In genomic region chr5:127031863-127032232, GRCh38 we compare ENCODE assay signal across 13 cellular contexts. TPM values are rescaled to one million over a fixed set of nuclear protein-coding genes. Genes with fewer than 3 reads are reported as not detected.
DNase-seq lines count a peak whose midpoint lies in the region; ATAC-seq, FAIRE-seq and TF ChIP-seq lines count a peak whose summit lies in the region.
"Had no signal": no experiment of that assay in that cellular context is flagged by ENCODE, and none has a peak within 500 bp of the region (broad histone marks: within the 10 kb centered on the region; RNA-seq: fewer than 3 reads in every experiment).

No MANE protein-coding gene starts in this region.

- H3K14ac ChIP-seq in H1 (ENCODE audit: insufficient read length) = no peak overlapping the region

- no peak overlapping the region for H2AK5ac ChIP-seq in H1 (ENCODE audit: low read depth, low read length)

- H3K4me1 ChIP-seq in H1 (replicated peaks in 1 of 4; ENCODE audit: control insufficient read depth in 3 of 4, insufficient read depth in 4 of 4, low read length in 3 of 4) (peaks cover 0 to 9% (median 6%) of the 10 kb centered on the region in 4 experiments; a peak in 4 of 7 replicates), thoracic aorta (ENCODE audit: control insufficient read depth in 1 of 2, low read depth in 2 of 2) (peaks cover 0 to 10% of the 10 kb centered on the region in 2 donors)

- no peak overlapping the region for H4K91ac ChIP-seq in H1 (replicated peaks; ENCODE audit: insufficient read length, low read length)

- no peak overlapping the region for H4K8ac ChIP-seq in H1 (ENCODE audit: extremely low read depth, insufficient read depth, low read length)

- no peak overlapping the region for H3K23ac ChIP-seq in H1 (ENCODE audit: insufficient read length)

- H3K9me3 ChIP-seq in H1 (ENCODE audit: insufficient read depth in 2 of 2, low read depth in 1 of 2, low read length in 1 of 2) (no peaks in the 10 kb centered on the region), thoracic aorta (no peaks in the 10 kb centered on the region)
- H3K9me3 ChIP-seq: esophagus squamous epithelium had no signal

- H2BK20ac ChIP-seq in H1 (ENCODE audit: low read length) = no peak overlapping the region

- no peak overlapping the region for H3K56ac ChIP-seq in H1 (replicated peaks; ENCODE audit: insufficient read length, low read depth, low read length)

- no peak for TF ChIP-seq RAD21 in H1 (IDR thresholded peaks at IDR 0.05 in 1 of 2, conservative IDR thresholded peaks at IDR 0.05 in 1 of 2; ENCODE audit: low read depth in 2 of 2, low read length in 2 of 2)

- peaks cover 17% of the 10 kb centered on the region for H3K4me1 Mint-ChIP-seq in activated naive CD4-positive, alpha-beta T cell treated with anti-CD3 and anti-CD28 coated beads, Interleukin-2, amount 10 ng/mL, durations not matched to agents 7 days and 5 days

- no peaks in the 10 kb centered on the region for H3K36me3 ChIP-seq in H1 (ENCODE audit: control insufficient read depth in 2 of 4, insufficient read depth in 4 of 4, low read length in 3 of 4)
- no peaks in the 10 kb centered on the region for H3K36me3 ChIP-seq in thoracic aorta
- H3K36me3 ChIP-seq: cardiac muscle cell, esophagus squamous epithelium, SJSA1 had no signal

- H4K5ac ChIP-seq in H1 (ENCODE audit: insufficient read length, low read depth, low read length) = no peak overlapping the region

- peaks cover 54% of the 10 kb centered on the region for H3K27me3 Mint-ChIP-seq in activated naive CD4-positive, alpha-beta T cell treated with anti-CD3 and anti-CD28 coated beads, Interleukin-2, amount 10 ng/mL, durations not matched to agents 7 days and 5 days

- TF ChIP-seq CTCF in NB4 (IDR thresholded peaks at IDR 0.05; ENCODE audit: low read depth, low read length) (no peak), H1 (IDR thresholded peaks at IDR 0.05; ENCODE audit: control extremely low read depth in 1 of 3, insufficient read depth in 1 of 3, low read depth in 1 of 3, low read length in 3 of 3) (no peak), thoracic aorta (IDR thresholded peaks at IDR 0.05) (no peak)

- POLR2A ChIA-PET in H1 (lab: Charles Lee; ENCODE audit: partially characterized antibody) = interaction anchor here (0.8 kb wide), 1 partner anchor 17 kb away, joined by 3 read pairs; no protein-coding TSS in a partner anchor

- TF ChIP-seq POLR2A in NB4 (IDR thresholded peaks at IDR 0.05; ENCODE audit: extremely low read depth, insufficient read length) (no peak), H1 (IDR thresholded peaks at IDR 0.05; ENCODE audit: control extremely low read depth in 1 of 2, low read depth in 2 of 2, low read length in 2 of 2) (no peak)

- TF ChIP-seq EP300 in H1 (IDR thresholded peaks at IDR 0.05; ENCODE audit: borderline replicate concordance in 1 of 2, low read depth in 2 of 2, low read length in 2 of 2) = no peak

- H4K20me1 ChIP-seq in H1 (replicated peaks in 1 of 2; ENCODE audit: control insufficient read depth in 1 of 2, insufficient read depth in 2 of 2, low read length in 2 of 2) = peaks cover 0 to 7% of the 10 kb centered on the region in 2 experiments

- CTCF ChIA-PET in activated naive CD4-positive, alpha-beta T cell treated with anti-CD3 and anti-CD28 coated beads, Interleukin-2, amount 10 ng/mL, durations not matched to agents 7 days and 5 days (lab: Charles Lee) = interaction anchor here (1.0 kb wide), 1 partner anchor 15 kb away, joined by 3 read pairs; no protein-coding TSS in a partner anchor
- CTCF ChIA-PET in H1 (lab: Charles Lee; ENCODE audit: partially characterized antibody) = interaction anchor here (0.7 to 1.7 kb wide), 5 partner anchors 14 to 245 kb away, joined by 3 to 4 read pairs (median 3); no protein-coding TSS in a partner anchor

- H2BK15ac ChIP-seq in H1 (ENCODE audit: low read length) = no peak overlapping the region

- H3K9ac ChIP-seq in H1 (replicated peaks in 1 of 4; ENCODE audit: extremely low read depth in 1 of 4, low read depth in 3 of 4, low read length in 3 of 4) = no peak overlapping the region

- 97% methylated on average over 2 of the region's 2 CpGs; no CpG with 5 or more reads in 1 of the 2 experiments for WGBS in H1 (ENCODE audit: extremely low coverage in 1 of 2, insufficient coverage in 1 of 2, insufficient read length in 1 of 2, insufficient replicate concordance in 2 of 2, low coverage in 1 of 2, low lambda C conversion rate in 2 of 2, missing lambda C conversion rate in 1 of 2), 2 experiments

- H3K79me1 ChIP-seq in H1 (ENCODE audit: low read depth, low read length) = no peaks in the 10 kb centered on the region

- no peak overlapping the region for H2BK120ac ChIP-seq in H1 (replicated peaks; ENCODE audit: low read depth, low read length)

- H3K23me2 ChIP-seq in H1 (ENCODE audit: low read depth, low read length) = peaks cover 19% of the 10 kb centered on the region; the same call in 1 of the 2 replicates

- H3K4me2 ChIP-seq in H1 (ENCODE audit: insufficient read depth in 1 of 2, low read depth in 2 of 2, low read length in 2 of 2) = peak overlapping the region in 1 of 2 experiments; percentile 79; a peak in 3 of 4 replicates

- no peak overlapping the region for H2BK5ac ChIP-seq in H1 (ENCODE audit: low read depth, low read length)

- no peak overlapping the region for H3K27ac Mint-ChIP-seq in activated naive CD4-positive, alpha-beta T cell treated with anti-CD3 and anti-CD28 coated beads, Interleukin-2, amount 10 ng/mL, durations not matched to agents 7 days and 5 days
- peak overlapping the region in 1 of 2 donors; percentile 86 for H3K27ac Mint-ChIP-seq in activated naive CD4-positive, alpha-beta T cell treated with anti-CD3 and anti-CD28 coated beads, Interleukin-2, amount 50 U/mL, for 72 hours

- H3K79me2 ChIP-seq in H1 (ENCODE audit: control insufficient read depth in 1 of 2, insufficient read depth in 2 of 2, low read length in 2 of 2) = 0 out of 4 replicates have a peak, but pooled peaks cover 0 to 15% of the 10 kb centered on the region in 2 experiments

- no peak for FAIRE-seq in H1 (lab: Jason Lieb, UNC)
- FAIRE-seq: H54, islet of Langerhans had no signal

- H3K9me3 Mint-ChIP-seq in activated naive CD4-positive, alpha-beta T cell treated with anti-CD3 and anti-CD28 coated beads, Interleukin-2, amount 10 ng/mL, durations not matched to agents 7 days and 5 days = no peaks in the 10 kb centered on the region
- H3K9me3 Mint-ChIP-seq in activated naive CD4-positive, alpha-beta T cell treated with anti-CD3 and anti-CD28 coated beads, Interleukin-2, amount 50 U/mL, for 72 hours = no peaks in the 10 kb centered on the region

- no peak for ATAC-seq in activated naive CD4-positive, alpha-beta T cell treated with anti-CD3 and anti-CD28 coated beads, Interleukin-2, amount 50 U/mL, for 72 hours
- ATAC-seq in thoracic aorta (ENCODE audit: insufficient number of reproducible peaks, low FRiP score, low read depth) (no peak), GM19397 (IDR thresholded peaks at IDR 0.05; ENCODE audit: unreplicated experiment) (no peak)

- H3K27me3 ChIP-seq in H1 (replicated peaks in 1 of 4; ENCODE audit: control insufficient read depth in 3 of 4, extremely low read depth in 1 of 4, insufficient read depth in 3 of 4, low read length in 3 of 4) (peaks cover 0 to 16% (median 10%) of the 10 kb centered on the region in 4 experiments; a peak in 5 of 7 replicates), thoracic aorta (replicated peaks; ENCODE audit: insufficient read depth) (no peaks in the 10 kb centered on the region)

- DNase-seq in activated naive CD4-positive, alpha-beta T cell treated with anti-CD3 and anti-CD28 coated beads, Interleukin-2, amount 10 ng/mL, durations not matched to agents 7 days and 5 days = no peak
- no peak for DNase-seq in activated naive CD4-positive, alpha-beta T cell treated with anti-CD3 and anti-CD28 coated beads, Interleukin-2, amount 50 U/mL, for 72 hours (ENCODE audit: low spot score in 2 of 2)
- peak; percentile 22 for DNase-seq in NB4 (ENCODE audit: low read depth)
- DNase-seq in H1 (ENCODE audit: low read depth in 1 of 2, low spot score in 2 of 2) = no peak
- no peak for DNase-seq in thoracic aorta (ENCODE audit: low spot score)
- no peak for DNase-seq in anterior cingulate cortex (lab: John Stamatoyannopoulos, UW)
- DNase-seq in islet precursor cell = no peak
- DNase-seq: esophagus squamous epithelium had no signal

- no peak overlapping the region for H2AFZ ChIP-seq in H1 (ENCODE audit: low read length)

- no peaks in the 10 kb centered on the region for H3K36me3 Mint-ChIP-seq in activated naive CD4-positive, alpha-beta T cell treated with anti-CD3 and anti-CD28 coated beads, Interleukin-2, amount 10 ng/mL, durations not matched to agents 7 days and 5 days
- H3K36me3 Mint-ChIP-seq in activated naive CD4-positive, alpha-beta T cell treated with anti-CD3 and anti-CD28 coated beads, Interleukin-2, amount 50 U/mL, for 72 hours = peaks cover 5% of the 10 kb centered on the region in 2 donors

- no peak overlapping the region for H3K27ac ChIP-seq in H1 (ENCODE audit: low read depth, low read length)
- H3K27ac ChIP-seq in thoracic aorta = no peak overlapping the region
- H3K27ac ChIP-seq: cardiac muscle cell, SJSA1 had no signal

- H3K4me3 Mint-ChIP-seq in activated naive CD4-positive, alpha-beta T cell treated with anti-CD3 and anti-CD28 coated beads, Interleukin-2, amount 10 ng/mL, durations not matched to agents 7 days and 5 days = peak overlapping the region; percentile 86

- no peak overlapping the region for H3K18ac ChIP-seq in H1 (ENCODE audit: extremely low read depth, low read length)

- no peak overlapping the region for H3K4ac ChIP-seq in H1 (replicated peaks; ENCODE audit: insufficient read length, low read depth, low read length)

- peak overlapping the region; percentile 5 for H2BK12ac ChIP-seq in H1 (ENCODE audit: low read depth, low read length)

- H3K4me3 ChIP-seq in NB4 (ENCODE audit: low read depth, low read length) = no peak overlapping the region
- peak overlapping the region in 1 of 4 experiments; percentile 82; a peak in 1 of 8 replicates for H3K4me3 ChIP-seq in H1 (ENCODE audit: extremely low read depth in 1 of 4, insufficient read depth in 2 of 4, low read depth in 3 of 4, low read length in 4 of 4)
- peak overlapping the region; percentile 97 for H3K4me3 ChIP-seq in thoracic aorta

RNA-seq across cellular contexts. Expression of gene MARCHF3, which starts 1.5 kb away (rescaled TPM):
- 10 to 100 TPM in 1 of 2 donors, 1 to 10 TPM in 1; 4.8 to 10.5 TPM for total RNA-seq in activated naive CD4-positive, alpha-beta T cell treated with anti-CD3 and anti-CD28 coated beads, Interleukin-2, amount 50 U/mL, for 72 hours
- 12.0 and 14.0 TPM in 2 replicates for total RNA-seq in H1 (2021; fragmentation: NEBNext Ultra II Directional; extraction: Animal tissue kit (Norgen Biotek cat#: 25700))
- polyA plus RNA-seq in H1 (2011; rRNA removed) = 11.1 and 16.9 TPM in 2 replicates
- 10.9 TPM for polyA plus RNA-seq in H1 (2011; cell fraction: cytosol; rRNA removed)
- polyA plus RNA-seq in H1 (2011; cell fraction: nucleus; rRNA removed) = 14.1 TPM
- 11.8 to 13.5 TPM (median 12.9 TPM) in 4 replicates for polyA plus RNA-seq in H1 (2012, experiment 1 of 2)
- polyA plus RNA-seq in H1 (2012, experiment 2 of 2) = 9.3 TPM
- 5.7 TPM for polyA plus RNA-seq in H1 (2013, experiment 1 of 2)
- polyA plus RNA-seq in H1 (2013, experiment 2 of 2) = 8.1 TPM
- 19.0 and 23.9 TPM in 2 replicates for polyA minus RNA-seq in H1 (2011; rRNA and poly(A)+ RNA removed)
- 10.1 TPM for polyA minus RNA-seq in H1 (2011; cell fraction: cytosol; rRNA and poly(A)+ RNA removed)
- 32.0 TPM for polyA minus RNA-seq in H1 (2011; cell fraction: nucleus; rRNA and poly(A)+ RNA removed)
- total RNA-seq in thoracic aorta = 10 to 100 TPM; 10.4 to 34.1 TPM

RNA-seq across cellular contexts. Expression of gene C5orf63, which starts 41.5 kb away (rescaled TPM):
- 10 to 100 TPM in 1 of 2 donors, 1 to 10 TPM in 1; 9.7 to 11.7 TPM for total RNA-seq in activated naive CD4-positive, alpha-beta T cell treated with anti-CD3 and anti-CD28 coated beads, Interleukin-2, amount 50 U/mL, for 72 hours
- total RNA-seq in H1 (2021; fragmentation: NEBNext Ultra II Directional; extraction: Animal tissue kit (Norgen Biotek cat#: 25700)) = 0.67 TPM in 1 of 2 replicates, not detected in the other
- polyA plus RNA-seq in H1 (2011; rRNA removed) = 0.71 and 0.78 TPM in 2 replicates
- polyA plus RNA-seq in H1 (2011; cell fraction: cytosol; rRNA removed) = 1.0 TPM
- 1.1 TPM for polyA plus RNA-seq in H1 (2011; cell fraction: nucleus; rRNA removed)
- polyA plus RNA-seq in H1 (2012, experiment 1 of 2) = 1.1 to 2.7 TPM (median 1.4 TPM) in 4 replicates
- polyA plus RNA-seq in H1 (2012, experiment 2 of 2) = 0.55 TPM
- polyA plus RNA-seq in H1 (2013, experiment 1 of 2) = 0.32 TPM
- 0.11 TPM for polyA plus RNA-seq in H1 (2013, experiment 2 of 2)
- 0.69 and 1.4 TPM in 2 replicates for polyA minus RNA-seq in H1 (2011; rRNA and poly(A)+ RNA removed)
- polyA minus RNA-seq in H1 (2011; cell fraction: cytosol; rRNA and poly(A)+ RNA removed) = 0.22 TPM
- polyA minus RNA-seq in H1 (2011; cell fraction: nucleus; rRNA and poly(A)+ RNA removed) = 4.5 TPM
- total RNA-seq in thoracic aorta = 1 to 10 TPM; 1.1 to 2.0 TPM
